1 cellular context compared by ENCODE assay signal in the genomic region with DNA sequence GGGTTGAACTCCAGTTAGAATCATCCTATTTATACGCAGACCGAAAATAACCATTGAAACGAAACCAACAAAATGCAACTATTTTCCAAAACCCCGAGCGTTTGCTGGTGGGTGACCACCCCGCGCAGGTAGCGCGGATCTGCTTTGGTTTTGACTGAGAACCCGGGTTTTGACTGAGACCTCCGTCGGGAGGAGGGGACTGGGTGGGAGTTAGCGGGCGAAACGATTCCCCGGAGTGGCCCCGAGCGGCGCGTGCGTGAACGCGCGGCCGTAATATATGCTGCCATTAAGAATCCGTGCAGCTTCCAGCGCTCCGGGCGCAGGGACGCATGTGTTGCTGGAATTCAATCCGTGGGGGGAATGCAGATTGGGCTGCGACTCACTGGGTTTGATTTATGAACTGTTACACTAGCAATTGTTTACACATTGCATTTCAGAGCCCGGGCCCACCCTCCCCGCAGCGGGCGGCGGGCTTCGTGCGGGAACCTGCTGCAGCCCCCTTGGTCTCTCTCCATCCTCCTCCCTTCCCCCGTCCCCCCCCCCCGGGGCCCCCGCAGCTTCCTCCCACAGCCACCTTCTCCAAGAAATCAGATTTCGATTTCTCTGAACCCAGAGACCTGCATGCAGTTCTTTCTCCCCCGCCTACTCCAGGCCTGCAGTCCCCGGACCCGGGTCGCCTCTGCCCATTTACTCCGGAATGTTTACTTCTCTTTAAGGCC.
TF ChIP-seq lines count a peak whose summit lies in the region.

No MANE protein-coding gene starts in this region.

TF ChIP-seq in HEK293, 187 proteins besides CTCF, POLR2A, EP300 and RAD21 (continued from another document):
- TF ChIP-seq, protein P1, sequence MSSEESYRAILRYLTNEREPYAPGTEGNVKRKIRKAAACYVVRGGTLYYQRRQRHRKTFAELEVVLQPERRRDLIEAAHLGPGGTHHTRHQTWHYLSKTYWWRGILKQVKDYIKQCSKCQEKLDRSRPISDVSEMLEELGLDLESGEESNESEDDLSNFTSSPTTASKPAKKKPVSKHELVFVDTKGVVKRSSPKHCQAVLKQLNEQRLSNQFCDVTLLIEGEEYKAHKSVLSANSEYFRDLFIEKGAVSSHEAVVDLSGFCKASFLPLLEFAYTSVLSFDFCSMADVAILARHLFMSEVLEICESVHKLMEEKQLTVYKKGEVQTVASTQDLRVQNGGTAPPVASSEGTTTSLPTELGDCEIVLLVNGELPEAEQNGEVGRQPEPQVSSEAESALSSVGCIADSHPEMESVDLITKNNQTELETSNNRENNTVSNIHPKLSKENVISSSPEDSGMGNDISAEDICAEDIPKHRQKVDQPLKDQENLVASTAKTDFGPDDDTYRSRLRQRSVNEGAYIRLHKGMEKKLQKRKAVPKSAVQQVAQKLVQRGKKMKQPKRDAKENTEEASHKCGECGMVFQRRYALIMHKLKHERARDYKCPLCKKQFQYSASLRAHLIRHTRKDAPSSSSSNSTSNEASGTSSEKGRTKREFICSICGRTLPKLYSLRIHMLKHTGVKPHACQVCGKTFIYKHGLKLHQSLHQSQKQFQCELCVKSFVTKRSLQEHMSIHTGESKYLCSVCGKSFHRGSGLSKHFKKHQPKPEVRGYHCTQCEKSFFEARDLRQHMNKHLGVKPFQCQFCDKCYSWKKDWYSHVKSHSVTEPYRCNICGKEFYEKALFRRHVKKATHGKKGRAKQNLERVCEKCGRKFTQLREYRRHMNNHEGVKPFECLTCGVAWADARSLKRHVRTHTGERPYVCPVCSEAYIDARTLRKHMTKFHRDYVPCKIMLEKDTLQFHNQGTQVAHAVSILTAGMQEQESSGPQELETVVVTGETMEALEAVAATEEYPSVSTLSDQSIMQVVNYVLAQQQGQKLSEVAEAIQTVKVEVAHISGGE (tag by site-specific recombination; conservative IDR thresholded peaks at IDR 0.05; ENCODE audit: low read depth), result peak; percentile 57; the same call in 1 of the 2 replicates
- TF ChIP-seq ZNF596 (tag by site-specific recombination; IDR thresholded peaks at IDR 0.05) (no peak), ZNF654 (tag by site-specific recombination; IDR thresholded peaks at IDR 0.05; ENCODE audit: low read depth) (no peak), ZNF837 (tag by site-specific recombination; IDR thresholded peaks at IDR 0.05) (no peak), ZNF776 (tag by site-specific recombination; IDR thresholded peaks at IDR 0.05; ENCODE audit: borderline replicate concordance) (no peak), ZFP3 (tag by site-specific recombination; IDR thresholded peaks at IDR 0.05; ENCODE audit: low read depth) (no peak), KLF8 (tag by site-specific recombination; IDR thresholded peaks at IDR 0.05) (0 out of 2 replicates have a peak, but pooled peaks have one; percentile 8), ZNF146 (tag by site-specific recombination; IDR thresholded peaks at IDR 0.05) (no peak), ZNF529 (tag by site-specific recombination; IDR thresholded peaks at IDR 0.05; ENCODE audit: insufficient replicate concordance) (no peak), ZNF335 (tag by site-specific recombination; conservative IDR thresholded peaks at IDR 0.05) (peak; percentile 60), MEIS1 (CRISPR knock-in tag; IDR thresholded peaks at IDR 0.05; ENCODE audit: borderline replicate concordance) (no peak), PRDM1 (tag by site-specific recombination; IDR thresholded peaks at IDR 0.05) (no peak), WT1 (tag by site-specific recombination; IDR thresholded peaks at IDR 0.05) (no peak), SP2 (tag by site-specific recombination; IDR thresholded peaks at IDR 0.05) (peak; percentile 39), ZNF792 (tag by site-specific recombination; IDR thresholded peaks at IDR 0.05) (no peak), YY1 (tag by site-specific recombination; IDR thresholded peaks at IDR 0.05) (0 out of 2 replicates have a peak, but pooled peaks have one; percentile 13), SP3 (tag by site-specific recombination; IDR thresholded peaks at IDR 0.05) (peak; percentile 34; the same call in 1 of the 2 replicates)
- TF ChIP-seq, protein P2, sequence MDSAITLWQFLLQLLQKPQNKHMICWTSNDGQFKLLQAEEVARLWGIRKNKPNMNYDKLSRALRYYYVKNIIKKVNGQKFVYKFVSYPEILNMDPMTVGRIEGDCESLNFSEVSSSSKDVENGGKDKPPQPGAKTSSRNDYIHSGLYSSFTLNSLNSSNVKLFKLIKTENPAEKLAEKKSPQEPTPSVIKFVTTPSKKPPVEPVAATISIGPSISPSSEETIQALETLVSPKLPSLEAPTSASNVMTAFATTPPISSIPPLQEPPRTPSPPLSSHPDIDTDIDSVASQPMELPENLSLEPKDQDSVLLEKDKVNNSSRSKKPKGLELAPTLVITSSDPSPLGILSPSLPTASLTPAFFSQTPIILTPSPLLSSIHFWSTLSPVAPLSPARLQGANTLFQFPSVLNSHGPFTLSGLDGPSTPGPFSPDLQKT (IDR thresholded peaks at IDR 0.05; ENCODE audit: borderline replicate concordance, low read depth, low read length), result no peak
- TF ChIP-seq, protein P3, sequence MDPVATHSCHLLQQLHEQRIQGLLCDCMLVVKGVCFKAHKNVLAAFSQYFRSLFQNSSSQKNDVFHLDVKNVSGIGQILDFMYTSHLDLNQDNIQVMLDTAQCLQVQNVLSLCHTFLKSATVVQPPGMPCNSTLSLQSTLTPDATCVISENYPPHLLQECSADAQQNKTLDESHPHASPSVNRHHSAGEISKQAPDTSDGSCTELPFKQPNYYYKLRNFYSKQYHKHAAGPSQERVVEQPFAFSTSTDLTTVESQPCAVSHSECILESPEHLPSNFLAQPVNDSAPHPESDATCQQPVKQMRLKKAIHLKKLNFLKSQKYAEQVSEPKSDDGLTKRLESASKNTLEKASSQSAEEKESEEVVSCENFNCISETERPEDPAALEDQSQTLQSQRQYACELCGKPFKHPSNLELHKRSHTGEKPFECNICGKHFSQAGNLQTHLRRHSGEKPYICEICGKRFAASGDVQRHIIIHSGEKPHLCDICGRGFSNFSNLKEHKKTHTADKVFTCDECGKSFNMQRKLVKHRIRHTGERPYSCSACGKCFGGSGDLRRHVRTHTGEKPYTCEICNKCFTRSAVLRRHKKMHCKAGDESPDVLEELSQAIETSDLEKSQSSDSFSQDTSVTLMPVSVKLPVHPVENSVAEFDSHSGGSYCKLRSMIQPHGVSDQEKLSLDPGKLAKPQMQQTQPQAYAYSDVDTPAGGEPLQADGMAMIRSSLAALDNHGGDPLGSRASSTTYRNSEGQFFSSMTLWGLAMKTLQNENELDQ (tag by site-specific recombination; IDR thresholded peaks at IDR 0.05; ENCODE audit: low read depth), result no peak
- TF ChIP-seq, protein P4, sequence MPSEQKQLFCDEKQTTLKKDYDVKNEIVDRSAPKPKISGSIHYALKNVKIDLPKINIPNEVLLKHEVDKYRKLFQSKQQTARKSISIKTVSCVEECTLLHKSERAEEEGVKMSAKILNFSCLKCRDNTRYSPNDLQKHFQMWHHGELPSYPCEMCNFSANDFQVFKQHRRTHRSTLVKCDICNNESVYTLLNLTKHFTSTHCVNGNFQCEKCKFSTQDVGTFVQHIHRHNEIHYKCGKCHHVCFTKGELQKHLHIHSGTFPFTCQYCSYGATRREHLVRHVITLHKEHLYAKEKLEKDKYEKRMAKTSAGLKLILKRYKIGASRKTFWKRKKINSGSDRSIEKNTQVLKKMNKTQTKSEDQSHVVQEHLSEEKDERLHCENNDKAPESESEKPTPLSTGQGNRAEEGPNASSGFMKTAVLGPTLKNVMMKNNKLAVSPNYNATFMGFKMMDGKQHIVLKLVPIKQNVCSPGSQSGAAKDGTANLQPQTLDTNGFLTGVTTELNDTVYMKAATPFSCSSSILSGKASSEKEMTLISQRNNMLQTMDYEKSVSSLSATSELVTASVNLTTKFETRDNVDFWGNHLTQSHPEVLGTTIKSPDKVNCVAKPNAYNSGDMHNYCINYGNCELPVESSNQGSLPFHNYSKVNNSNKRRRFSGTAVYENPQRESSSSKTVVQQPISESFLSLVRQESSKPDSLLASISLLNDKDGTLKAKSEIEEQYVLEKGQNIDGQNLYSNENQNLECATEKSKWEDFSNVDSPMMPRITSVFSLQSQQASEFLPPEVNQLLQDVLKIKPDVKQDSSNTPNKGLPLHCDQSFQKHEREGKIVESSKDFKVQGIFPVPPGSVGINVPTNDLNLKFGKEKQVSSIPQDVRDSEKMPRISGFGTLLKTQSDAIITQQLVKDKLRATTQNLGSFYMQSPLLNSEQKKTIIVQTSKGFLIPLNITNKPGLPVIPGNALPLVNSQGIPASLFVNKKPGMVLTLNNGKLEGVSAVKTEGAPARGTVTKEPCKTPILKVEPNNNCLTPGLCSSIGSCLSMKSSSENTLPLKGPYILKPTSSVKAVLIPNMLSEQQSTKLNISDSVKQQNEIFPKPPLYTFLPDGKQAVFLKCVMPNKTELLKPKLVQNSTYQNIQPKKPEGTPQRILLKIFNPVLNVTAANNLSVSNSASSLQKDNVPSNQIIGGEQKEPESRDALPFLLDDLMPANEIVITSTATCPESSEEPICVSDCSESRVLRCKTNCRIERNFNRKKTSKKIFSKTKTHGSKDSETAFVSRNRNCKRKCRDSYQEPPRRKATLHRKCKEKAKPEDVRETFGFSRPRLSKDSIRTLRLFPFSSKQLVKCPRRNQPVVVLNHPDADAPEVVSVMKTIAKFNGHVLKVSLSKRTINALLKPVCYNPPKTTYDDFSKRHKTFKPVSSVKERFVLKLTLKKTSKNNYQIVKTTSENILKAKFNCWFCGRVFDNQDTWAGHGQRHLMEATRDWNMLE (tag by site-specific recombination; conservative IDR thresholded peaks at IDR 0.05; ENCODE audit: low read depth), result no peak
- TF ChIP-seq, protein P5, sequence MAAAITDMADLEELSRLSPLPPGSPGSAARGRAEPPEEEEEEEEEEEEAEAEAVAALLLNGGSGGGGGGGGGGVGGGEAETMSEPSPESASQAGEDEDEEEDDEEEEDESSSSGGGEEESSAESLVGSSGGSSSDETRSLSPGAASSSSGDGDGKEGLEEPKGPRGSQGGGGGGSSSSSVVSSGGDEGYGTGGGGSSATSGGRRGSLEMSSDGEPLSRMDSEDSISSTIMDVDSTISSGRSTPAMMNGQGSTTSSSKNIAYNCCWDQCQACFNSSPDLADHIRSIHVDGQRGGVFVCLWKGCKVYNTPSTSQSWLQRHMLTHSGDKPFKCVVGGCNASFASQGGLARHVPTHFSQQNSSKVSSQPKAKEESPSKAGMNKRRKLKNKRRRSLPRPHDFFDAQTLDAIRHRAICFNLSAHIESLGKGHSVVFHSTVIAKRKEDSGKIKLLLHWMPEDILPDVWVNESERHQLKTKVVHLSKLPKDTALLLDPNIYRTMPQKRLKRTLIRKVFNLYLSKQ (tag by site-specific recombination; IDR thresholded peaks at IDR 0.05; ENCODE audit: borderline replicate concordance), result no peak
- TF ChIP-seq, protein P6, sequence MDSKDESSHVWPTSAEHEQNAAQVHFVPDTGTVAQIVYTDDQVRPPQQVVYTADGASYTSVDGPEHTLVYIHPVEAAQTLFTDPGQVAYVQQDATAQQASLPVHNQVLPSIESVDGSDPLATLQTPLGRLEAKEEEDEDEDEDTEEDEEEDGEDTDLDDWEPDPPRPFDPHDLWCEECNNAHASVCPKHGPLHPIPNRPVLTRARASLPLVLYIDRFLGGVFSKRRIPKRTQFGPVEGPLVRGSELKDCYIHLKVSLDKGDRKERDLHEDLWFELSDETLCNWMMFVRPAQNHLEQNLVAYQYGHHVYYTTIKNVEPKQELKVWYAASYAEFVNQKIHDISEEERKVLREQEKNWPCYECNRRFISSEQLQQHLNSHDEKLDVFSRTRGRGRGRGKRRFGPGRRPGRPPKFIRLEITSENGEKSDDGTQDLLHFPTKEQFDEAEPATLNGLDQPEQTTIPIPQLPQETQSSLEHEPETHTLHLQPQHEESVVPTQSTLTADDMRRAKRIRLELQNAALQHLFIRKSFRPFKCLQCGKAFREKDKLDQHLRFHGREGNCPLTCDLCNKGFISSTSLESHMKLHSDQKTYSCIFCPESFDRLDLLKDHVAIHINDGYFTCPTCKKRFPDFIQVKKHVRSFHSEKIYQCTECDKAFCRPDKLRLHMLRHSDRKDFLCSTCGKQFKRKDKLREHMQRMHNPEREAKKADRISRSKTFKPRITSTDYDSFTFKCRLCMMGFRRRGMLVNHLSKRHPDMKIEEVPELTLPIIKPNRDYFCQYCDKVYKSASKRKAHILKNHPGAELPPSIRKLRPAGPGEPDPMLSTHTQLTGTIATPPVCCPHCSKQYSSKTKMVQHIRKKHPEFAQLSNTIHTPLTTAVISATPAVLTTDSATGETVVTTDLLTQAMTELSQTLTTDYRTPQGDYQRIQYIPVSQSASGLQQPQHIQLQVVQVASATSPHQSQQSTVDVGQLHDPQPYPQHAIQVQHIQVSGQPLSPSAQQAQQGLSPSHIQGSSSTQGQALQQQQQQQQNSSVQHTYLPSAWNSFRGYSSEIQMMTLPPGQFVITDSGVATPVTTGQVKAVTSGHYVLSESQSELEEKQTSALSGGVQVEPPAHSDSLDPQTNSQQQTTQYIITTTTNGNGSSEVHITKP (tag by site-specific recombination; IDR thresholded peaks at IDR 0.05), result peak; percentile 74
- TF ChIP-seq, protein P7, sequence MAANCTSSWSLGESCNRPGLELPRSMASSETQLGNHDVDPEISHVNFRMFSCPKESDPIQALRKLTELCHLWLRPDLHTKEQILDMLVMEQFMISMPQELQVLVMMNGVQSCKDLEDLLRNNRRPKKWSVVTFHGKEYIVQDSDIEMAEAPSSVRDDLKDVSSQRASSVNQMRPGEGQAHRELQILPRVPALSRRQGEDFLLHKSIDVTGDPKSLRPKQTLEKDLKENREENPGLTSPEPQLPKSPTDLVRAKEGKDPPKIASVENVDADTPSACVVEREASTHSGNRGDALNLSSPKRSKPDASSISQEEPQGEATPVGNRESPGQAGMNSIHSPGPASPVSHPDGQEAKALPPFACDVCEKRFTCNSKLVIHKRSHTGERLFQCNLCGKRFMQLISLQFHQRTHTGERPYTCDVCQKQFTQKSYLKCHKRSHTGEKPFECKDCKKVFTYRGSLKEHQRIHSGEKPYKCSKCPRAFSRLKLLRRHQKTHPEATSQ (tag by site-specific recombination; IDR thresholded peaks at IDR 0.05), result no peak
- TF ChIP-seq, protein P8, sequence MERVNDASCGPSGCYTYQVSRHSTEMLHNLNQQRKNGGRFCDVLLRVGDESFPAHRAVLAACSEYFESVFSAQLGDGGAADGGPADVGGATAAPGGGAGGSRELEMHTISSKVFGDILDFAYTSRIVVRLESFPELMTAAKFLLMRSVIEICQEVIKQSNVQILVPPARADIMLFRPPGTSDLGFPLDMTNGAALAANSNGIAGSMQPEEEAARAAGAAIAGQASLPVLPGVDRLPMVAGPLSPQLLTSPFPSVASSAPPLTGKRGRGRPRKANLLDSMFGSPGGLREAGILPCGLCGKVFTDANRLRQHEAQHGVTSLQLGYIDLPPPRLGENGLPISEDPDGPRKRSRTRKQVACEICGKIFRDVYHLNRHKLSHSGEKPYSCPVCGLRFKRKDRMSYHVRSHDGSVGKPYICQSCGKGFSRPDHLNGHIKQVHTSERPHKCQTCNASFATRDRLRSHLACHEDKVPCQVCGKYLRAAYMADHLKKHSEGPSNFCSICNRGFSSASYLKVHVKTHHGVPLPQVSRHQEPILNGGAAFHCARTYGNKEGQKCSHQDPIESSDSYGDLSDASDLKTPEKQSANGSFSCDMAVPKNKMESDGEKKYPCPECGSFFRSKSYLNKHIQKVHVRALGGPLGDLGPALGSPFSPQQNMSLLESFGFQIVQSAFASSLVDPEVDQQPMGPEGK (tag by site-specific recombination; IDR thresholded peaks at IDR 0.05), result peak; percentile 23; the same call in 1 of the 2 replicates
